ENCODE assay signal across 1 cellular context in the genomic region with DNA sequence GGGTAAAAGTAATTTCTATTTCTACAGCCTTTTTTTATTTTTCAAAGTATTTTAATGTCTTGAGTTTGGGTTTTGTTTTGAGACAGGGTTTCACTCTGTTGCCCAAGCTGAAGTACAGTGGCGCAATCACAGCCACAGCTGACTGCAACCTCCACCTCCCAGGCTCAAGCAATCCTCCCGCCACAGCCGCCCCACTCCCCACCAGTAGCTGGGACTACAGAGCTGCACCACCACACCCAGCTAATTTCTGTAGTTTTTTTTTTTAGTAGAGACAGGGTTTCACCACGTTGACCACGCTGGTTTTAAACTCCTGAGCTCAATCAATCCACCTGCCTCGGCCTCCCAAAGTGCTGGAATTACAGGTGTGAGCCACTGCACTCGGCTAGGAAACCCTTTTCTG.
TF ChIP-seq lines count a peak whose summit lies in the region.

No MANE protein-coding gene starts in this region.

TF ChIP-seq in K562, 482 proteins besides CTCF, POLR2A, EP300 and RAD21 (continued from another document):
- TF ChIP-seq, protein P1, sequence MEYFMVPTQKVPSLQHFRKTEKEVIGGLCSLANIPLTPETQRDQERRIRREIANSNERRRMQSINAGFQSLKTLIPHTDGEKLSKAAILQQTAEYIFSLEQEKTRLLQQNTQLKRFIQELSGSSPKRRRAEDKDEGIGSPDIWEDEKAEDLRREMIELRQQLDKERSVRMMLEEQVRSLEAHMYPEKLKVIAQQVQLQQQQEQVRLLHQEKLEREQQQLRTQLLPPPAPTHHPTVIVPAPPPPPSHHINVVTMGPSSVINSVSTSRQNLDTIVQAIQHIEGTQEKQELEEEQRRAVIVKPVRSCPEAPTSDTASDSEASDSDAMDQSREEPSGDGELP (CRISPR knock-in tag; IDR thresholded peaks at IDR 0.05; ENCODE audit: borderline replicate concordance): peak; percentile 83
- TF ChIP-seq CREBBP (IDR thresholded peaks at IDR 0.05; ENCODE audit: low read depth, low read length) (no peak), CBFB (CRISPR knock-in tag; IDR thresholded peaks at IDR 0.05) (no peak), FOXM1 (IDR thresholded peaks at IDR 0.05; ENCODE audit: low read depth) (no peak), FOXM1 (CRISPR knock-in tag; IDR thresholded peaks at IDR 0.05; ENCODE audit: low read depth) (no peak), CAMTA2 (CRISPR knock-in tag; conservative IDR thresholded peaks at IDR 0.05) (no peak), SPI1 (IDR thresholded peaks at IDR 0.05; ENCODE audit: borderline replicate concordance, low read depth, low read length) (no peak), ZNF668 (CRISPR knock-in tag; IDR thresholded peaks at IDR 0.05) (no peak), KDM2B (CRISPR knock-in tag; IDR thresholded peaks at IDR 0.05) (no peak), SMAD3 (CRISPR knock-in tag; conservative IDR thresholded peaks at IDR 0.05) (no peak), TRIM24 (IDR thresholded peaks at IDR 0.05) (peak; percentile 26 to 47; a peak in 2 of 4 replicates), TAF7 (tag; IDR thresholded peaks at IDR 0.05) (no peak), KAT7 (CRISPR knock-in tag; IDR thresholded peaks at IDR 0.05; ENCODE audit: borderline replicate concordance) (no peak), NBN (IDR thresholded peaks at IDR 0.05; ENCODE audit: low read depth) (no peak), SMAD1 (IDR thresholded peaks at IDR 0.05; ENCODE audit: low read depth, low read length, partially characterized antibody) (no peak), KAT8 (IDR thresholded peaks at IDR 0.05; ENCODE audit: low read depth) (no peak), NFRKB (IDR thresholded peaks at IDR 0.05; ENCODE audit: low read depth) (no peak), TBL1XR1 (IDR thresholded peaks at IDR 0.05; ENCODE audit: low read length in 2 of 2) (no peak), EP400 (IDR thresholded peaks at IDR 0.05) (no peak), ETV1 (tag; conservative IDR thresholded peaks at IDR 0.05; ENCODE audit: low read depth) (no peak), MTA3 (IDR thresholded peaks at IDR 0.05; ENCODE audit: borderline replicate concordance) (no peak), CBX5 (IDR thresholded peaks at IDR 0.05; ENCODE audit: borderline replicate concordance, low read depth) (no peak), HDAC6 (IDR thresholded peaks at IDR 0.05; ENCODE audit: low read depth, low read length) (no peak), DPF2 (IDR thresholded peaks at IDR 0.05) (peak; percentile 27; the same call in 1 of the 2 replicates), MEF2A (IDR thresholded peaks at IDR 0.05; ENCODE audit: control insufficient read depth, low read depth, low read length) (no peak), XRCC4 (IDR thresholded peaks at IDR 0.05; ENCODE audit: extremely low read depth, insufficient read depth, insufficient read length) (no peak), CC2D1A (IDR thresholded peaks at IDR 0.05) (no peak), CEBPG (CRISPR knock-in tag; IDR thresholded peaks at IDR 0.05) (peak; percentile 72), CEBPG (tag; conservative IDR thresholded peaks at IDR 0.05 in 1 of 2, IDR thresholded peaks at IDR 0.05 in 1 of 2) (peak; percentile 74 to 84), STAT5A (IDR thresholded peaks at IDR 0.05; ENCODE audit: borderline replicate concordance, low read length) (no peak), ZKSCAN3 (CRISPR knock-in tag; IDR thresholded peaks at IDR 0.05) (no peak), FOXJ3 (CRISPR knock-in tag; IDR thresholded peaks at IDR 0.05) (no peak), HDAC8 (tag; IDR thresholded peaks at IDR 0.05) (no peak), CEBPB (tag; IDR thresholded peaks at IDR 0.05) (peak; percentile 93), LEF1 (IDR thresholded peaks at IDR 0.05) (no peak), MCM3 (IDR thresholded peaks at IDR 0.05) (no peak), KLF1 (tag; IDR thresholded peaks at IDR 0.05) (no peak), RBBP5 (IDR thresholded peaks at IDR 0.05; ENCODE audit: borderline replicate concordance, insufficient read depth, low read length, poor library complexity, severe bottlenecking) (no peak), PHF8 (IDR thresholded peaks at IDR 0.05; ENCODE audit: borderline replicate concordance, low read length) (no peak)
- TF ChIP-seq, protein P2, sequence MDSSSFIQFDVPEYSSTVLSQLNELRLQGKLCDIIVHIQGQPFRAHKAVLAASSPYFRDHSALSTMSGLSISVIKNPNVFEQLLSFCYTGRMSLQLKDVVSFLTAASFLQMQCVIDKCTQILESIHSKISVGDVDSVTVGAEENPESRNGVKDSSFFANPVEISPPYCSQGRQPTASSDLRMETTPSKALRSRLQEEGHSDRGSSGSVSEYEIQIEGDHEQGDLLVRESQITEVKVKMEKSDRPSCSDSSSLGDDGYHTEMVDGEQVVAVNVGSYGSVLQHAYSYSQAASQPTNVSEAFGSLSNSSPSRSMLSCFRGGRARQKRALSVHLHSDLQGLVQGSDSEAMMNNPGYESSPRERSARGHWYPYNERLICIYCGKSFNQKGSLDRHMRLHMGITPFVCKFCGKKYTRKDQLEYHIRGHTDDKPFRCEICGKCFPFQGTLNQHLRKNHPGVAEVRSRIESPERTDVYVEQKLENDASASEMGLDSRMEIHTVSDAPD (CRISPR knock-in tag; IDR thresholded peaks at IDR 0.05): no peak
- TF ChIP-seq, protein P3, sequence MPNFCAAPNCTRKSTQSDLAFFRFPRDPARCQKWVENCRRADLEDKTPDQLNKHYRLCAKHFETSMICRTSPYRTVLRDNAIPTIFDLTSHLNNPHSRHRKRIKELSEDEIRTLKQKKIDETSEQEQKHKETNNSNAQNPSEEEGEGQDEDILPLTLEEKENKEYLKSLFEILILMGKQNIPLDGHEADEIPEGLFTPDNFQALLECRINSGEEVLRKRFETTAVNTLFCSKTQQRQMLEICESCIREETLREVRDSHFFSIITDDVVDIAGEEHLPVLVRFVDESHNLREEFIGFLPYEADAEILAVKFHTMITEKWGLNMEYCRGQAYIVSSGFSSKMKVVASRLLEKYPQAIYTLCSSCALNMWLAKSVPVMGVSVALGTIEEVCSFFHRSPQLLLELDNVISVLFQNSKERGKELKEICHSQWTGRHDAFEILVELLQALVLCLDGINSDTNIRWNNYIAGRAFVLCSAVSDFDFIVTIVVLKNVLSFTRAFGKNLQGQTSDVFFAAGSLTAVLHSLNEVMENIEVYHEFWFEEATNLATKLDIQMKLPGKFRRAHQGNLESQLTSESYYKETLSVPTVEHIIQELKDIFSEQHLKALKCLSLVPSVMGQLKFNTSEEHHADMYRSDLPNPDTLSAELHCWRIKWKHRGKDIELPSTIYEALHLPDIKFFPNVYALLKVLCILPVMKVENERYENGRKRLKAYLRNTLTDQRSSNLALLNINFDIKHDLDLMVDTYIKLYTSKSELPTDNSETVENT (CRISPR knock-in tag; IDR thresholded peaks at IDR 0.05): no peak
- TF ChIP-seq, protein P4, sequence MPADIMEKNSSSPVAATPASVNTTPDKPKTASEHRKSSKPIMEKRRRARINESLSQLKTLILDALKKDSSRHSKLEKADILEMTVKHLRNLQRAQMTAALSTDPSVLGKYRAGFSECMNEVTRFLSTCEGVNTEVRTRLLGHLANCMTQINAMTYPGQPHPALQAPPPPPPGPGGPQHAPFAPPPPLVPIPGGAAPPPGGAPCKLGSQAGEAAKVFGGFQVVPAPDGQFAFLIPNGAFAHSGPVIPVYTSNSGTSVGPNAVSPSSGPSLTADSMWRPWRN (IDR thresholded peaks at IDR 0.05; ENCODE audit: low read depth): no peak
- TF ChIP-seq, protein P5, sequence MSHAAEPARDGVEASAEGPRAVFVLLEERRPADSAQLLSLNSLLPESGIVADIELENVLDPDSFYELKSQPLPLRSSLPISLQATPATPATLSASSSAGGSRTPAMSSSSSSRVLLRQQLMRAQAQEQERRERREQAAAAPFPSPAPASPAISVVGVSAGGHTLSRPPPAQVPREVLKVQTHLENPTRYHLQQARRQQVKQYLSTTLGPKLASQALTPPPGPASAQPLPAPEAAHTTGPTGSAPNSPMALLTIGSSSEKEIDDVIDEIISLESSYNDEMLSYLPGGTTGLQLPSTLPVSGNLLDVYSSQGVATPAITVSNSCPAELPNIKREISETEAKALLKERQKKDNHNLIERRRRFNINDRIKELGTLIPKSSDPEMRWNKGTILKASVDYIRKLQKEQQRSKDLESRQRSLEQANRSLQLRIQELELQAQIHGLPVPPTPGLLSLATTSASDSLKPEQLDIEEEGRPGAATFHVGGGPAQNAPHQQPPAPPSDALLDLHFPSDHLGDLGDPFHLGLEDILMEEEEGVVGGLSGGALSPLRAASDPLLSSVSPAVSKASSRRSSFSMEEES (CRISPR knock-in tag; IDR thresholded peaks at IDR 0.05): no peak
- TF ChIP-seq, protein P6, sequence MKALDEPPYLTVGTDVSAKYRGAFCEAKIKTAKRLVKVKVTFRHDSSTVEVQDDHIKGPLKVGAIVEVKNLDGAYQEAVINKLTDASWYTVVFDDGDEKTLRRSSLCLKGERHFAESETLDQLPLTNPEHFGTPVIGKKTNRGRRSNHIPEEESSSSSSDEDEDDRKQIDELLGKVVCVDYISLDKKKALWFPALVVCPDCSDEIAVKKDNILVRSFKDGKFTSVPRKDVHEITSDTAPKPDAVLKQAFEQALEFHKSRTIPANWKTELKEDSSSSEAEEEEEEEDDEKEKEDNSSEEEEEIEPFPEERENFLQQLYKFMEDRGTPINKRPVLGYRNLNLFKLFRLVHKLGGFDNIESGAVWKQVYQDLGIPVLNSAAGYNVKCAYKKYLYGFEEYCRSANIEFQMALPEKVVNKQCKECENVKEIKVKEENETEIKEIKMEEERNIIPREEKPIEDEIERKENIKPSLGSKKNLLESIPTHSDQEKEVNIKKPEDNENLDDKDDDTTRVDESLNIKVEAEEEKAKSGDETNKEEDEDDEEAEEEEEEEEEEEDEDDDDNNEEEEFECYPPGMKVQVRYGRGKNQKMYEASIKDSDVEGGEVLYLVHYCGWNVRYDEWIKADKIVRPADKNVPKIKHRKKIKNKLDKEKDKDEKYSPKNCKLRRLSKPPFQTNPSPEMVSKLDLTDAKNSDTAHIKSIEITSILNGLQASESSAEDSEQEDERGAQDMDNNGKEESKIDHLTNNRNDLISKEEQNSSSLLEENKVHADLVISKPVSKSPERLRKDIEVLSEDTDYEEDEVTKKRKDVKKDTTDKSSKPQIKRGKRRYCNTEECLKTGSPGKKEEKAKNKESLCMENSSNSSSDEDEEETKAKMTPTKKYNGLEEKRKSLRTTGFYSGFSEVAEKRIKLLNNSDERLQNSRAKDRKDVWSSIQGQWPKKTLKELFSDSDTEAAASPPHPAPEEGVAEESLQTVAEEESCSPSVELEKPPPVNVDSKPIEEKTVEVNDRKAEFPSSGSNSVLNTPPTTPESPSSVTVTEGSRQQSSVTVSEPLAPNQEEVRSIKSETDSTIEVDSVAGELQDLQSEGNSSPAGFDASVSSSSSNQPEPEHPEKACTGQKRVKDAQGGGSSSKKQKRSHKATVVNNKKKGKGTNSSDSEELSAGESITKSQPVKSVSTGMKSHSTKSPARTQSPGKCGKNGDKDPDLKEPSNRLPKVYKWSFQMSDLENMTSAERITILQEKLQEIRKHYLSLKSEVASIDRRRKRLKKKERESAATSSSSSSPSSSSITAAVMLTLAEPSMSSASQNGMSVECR (CRISPR knock-in tag; IDR thresholded peaks at IDR 0.05): no peak
- TF ChIP-seq, protein P7, sequence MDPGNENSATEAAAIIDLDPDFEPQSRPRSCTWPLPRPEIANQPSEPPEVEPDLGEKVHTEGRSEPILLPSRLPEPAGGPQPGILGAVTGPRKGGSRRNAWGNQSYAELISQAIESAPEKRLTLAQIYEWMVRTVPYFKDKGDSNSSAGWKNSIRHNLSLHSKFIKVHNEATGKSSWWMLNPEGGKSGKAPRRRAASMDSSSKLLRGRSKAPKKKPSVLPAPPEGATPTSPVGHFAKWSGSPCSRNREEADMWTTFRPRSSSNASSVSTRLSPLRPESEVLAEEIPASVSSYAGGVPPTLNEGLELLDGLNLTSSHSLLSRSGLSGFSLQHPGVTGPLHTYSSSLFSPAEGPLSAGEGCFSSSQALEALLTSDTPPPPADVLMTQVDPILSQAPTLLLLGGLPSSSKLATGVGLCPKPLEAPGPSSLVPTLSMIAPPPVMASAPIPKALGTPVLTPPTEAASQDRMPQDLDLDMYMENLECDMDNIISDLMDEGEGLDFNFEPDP (CRISPR knock-in tag; IDR thresholded peaks at IDR 0.05): no peak
- TF ChIP-seq, protein P8, sequence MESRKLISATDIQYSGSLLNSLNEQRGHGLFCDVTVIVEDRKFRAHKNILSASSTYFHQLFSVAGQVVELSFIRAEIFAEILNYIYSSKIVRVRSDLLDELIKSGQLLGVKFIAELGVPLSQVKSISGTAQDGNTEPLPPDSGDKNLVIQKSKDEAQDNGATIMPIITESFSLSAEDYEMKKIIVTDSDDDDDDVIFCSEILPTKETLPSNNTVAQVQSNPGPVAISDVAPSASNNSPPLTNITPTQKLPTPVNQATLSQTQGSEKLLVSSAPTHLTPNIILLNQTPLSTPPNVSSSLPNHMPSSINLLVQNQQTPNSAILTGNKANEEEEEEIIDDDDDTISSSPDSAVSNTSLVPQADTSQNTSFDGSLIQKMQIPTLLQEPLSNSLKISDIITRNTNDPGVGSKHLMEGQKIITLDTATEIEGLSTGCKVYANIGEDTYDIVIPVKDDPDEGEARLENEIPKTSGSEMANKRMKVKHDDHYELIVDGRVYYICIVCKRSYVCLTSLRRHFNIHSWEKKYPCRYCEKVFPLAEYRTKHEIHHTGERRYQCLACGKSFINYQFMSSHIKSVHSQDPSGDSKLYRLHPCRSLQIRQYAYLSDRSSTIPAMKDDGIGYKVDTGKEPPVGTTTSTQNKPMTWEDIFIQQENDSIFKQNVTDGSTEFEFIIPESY (CRISPR knock-in tag; IDR thresholded peaks at IDR 0.05): peak; percentile 96
- TF ChIP-seq, protein P9, sequence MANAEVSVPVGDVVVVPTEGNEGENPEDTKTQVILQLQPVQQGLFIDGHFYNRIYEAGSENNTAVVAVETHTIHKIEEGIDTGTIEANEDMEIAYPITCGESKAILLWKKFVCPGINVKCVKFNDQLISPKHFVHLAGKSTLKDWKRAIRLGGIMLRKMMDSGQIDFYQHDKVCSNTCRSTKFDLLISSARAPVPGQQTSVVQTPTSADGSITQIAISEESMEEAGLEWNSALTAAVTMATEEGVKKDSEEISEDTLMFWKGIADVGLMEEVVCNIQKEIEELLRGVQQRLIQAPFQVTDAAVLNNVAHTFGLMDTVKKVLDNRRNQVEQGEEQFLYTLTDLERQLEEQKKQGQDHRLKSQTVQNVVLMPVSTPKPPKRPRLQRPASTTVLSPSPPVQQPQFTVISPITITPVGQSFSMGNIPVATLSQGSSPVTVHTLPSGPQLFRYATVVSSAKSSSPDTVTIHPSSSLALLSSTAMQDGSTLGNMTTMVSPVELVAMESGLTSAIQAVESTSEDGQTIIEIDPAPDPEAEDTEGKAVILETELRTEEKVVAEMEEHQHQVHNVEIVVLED (CRISPR knock-in tag; IDR thresholded peaks at IDR 0.05): no peak
- TF ChIP-seq, protein P10, sequence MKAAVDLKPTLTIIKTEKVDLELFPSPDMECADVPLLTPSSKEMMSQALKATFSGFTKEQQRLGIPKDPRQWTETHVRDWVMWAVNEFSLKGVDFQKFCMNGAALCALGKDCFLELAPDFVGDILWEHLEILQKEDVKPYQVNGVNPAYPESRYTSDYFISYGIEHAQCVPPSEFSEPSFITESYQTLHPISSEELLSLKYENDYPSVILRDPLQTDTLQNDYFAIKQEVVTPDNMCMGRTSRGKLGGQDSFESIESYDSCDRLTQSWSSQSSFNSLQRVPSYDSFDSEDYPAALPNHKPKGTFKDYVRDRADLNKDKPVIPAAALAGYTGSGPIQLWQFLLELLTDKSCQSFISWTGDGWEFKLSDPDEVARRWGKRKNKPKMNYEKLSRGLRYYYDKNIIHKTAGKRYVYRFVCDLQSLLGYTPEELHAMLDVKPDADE (conservative IDR thresholded peaks at IDR 0.05; ENCODE audit: control insufficient read depth, low read depth, low read length): no peak
